13 cellular contexts compared by ENCODE assay signal in the genomic region with DNA sequence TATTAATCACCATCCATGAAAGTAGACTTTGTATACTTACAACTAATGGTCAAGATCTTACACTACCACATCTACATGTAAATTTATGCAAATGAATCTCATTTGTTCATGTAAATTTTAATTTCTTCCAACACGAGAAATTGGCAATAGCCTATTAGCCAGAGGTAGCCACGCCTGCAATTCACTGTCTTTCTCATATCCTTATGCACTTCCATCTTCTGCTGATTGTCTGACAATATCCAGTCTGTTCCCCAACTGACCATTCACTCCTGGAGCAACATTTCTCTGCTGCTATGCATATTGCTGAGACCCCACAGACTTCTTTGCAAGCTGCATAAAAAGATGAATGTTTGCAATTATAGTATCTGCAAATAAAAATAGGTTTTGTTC. TPM values are rescaled to one million over a fixed set of nuclear protein-coding genes. Genes with fewer than 3 reads are reported as not detected.
A peak's percentile ranks its signal among the peaks of the same experiment; 100 is the strongest.
DNase-seq lines count a peak whose midpoint lies in the region; ATAC-seq and TF ChIP-seq lines count a peak whose summit lies in the region.
"Had no signal": no experiment of that assay in that cellular context is flagged by ENCODE, and none has a peak within 500 bp of the region (broad histone marks: within the 10 kb centered on the region; RNA-seq: fewer than 3 reads in every experiment).

No MANE protein-coding gene starts in this region.

- peak overlapping the region; percentile 18 for H3K4me2 ChIP-seq in mesenchymal stem cell (ENCODE audit: low read length, poor library complexity, severe bottlenecking)

- TF ChIP-seq POLR2A in Peyer's patch (IDR thresholded peaks at IDR 0.05) (no peak), transverse colon (IDR thresholded peaks at IDR 0.05) (no peak)

- in situ Hi-C loops in transverse colon (cut with MboI; ENCODE audit: low pct_ligation_motif_present in 1 of 4, low pct_unique_long_range_greater_than_20kb in 1 of 4, low sequenced_read_pairs in 3 of 4), result no loop called here

- intact Hi-C loops in transverse colon (cut with DNase I; ENCODE audit: low total_unique reads), result no loop called here

- no peak for TF ChIP-seq EP300 in transverse colon (IDR thresholded peaks at IDR 0.05; ENCODE audit: low read depth)

- no peak for ATAC-seq in HG02870 (IDR thresholded peaks at IDR 0.05; ENCODE audit: unreplicated experiment)

- TF ChIP-seq CTCF in Peyer's patch (IDR thresholded peaks at IDR 0.05) (no peak), choroid plexus epithelial cell (conservative IDR thresholded peaks at IDR 0.05; ENCODE audit: low read depth, low read length) (no peak), transverse colon (IDR thresholded peaks at IDR 0.05) (no peak)

- H3K4me1 ChIP-seq in Peyer's patch (no peaks in the 10 kb centered on the region), mesenchymal stem cell (ENCODE audit: control insufficient read depth, insufficient read depth, low read depth, low read length) (peaks cover 5% of the 10 kb centered on the region), transverse colon (peaks cover 0 to 3% (median 1%) of the 10 kb centered on the region in 4 donors)

- H3K79me1 ChIP-seq in mesenchymal stem cell (replicated peaks; ENCODE audit: low read length, poor library complexity, severe bottlenecking), result no peaks in the 10 kb centered on the region

- peak overlapping the region; percentile 100 for H3K9ac ChIP-seq in mesenchymal stem cell (ENCODE audit: low read length)

- H2BK120ac ChIP-seq in mesenchymal stem cell (ENCODE audit: low read depth, low read length), result no peak overlapping the region

- WGBS in mesenchymal stem cell, result 44% methylated on average over 2 of the region's 2 CpGs
- 48 to 66% methylated on average over 2 of the region's 2 CpGs for WGBS in transverse colon (ENCODE audit: low coverage in 1 of 2), 2 donors

- H4K91ac ChIP-seq in mesenchymal stem cell (ENCODE audit: low read length), result no peak overlapping the region

- no peak overlapping the region for H3K14ac ChIP-seq in mesenchymal stem cell (ENCODE audit: low read length in 2 of 2)

- H3K4ac ChIP-seq in mesenchymal stem cell (ENCODE audit: low read depth in 1 of 2, low read length in 2 of 2), result no peak overlapping the region

- H3K23ac ChIP-seq in mesenchymal stem cell (ENCODE audit: low read length in 2 of 2), result no peak overlapping the region

- H3K27me3 ChIP-seq in Peyer's patch (no peaks in the 10 kb centered on the region), mesenchymal stem cell (ENCODE audit: control insufficient read depth in 1 of 2, insufficient read depth in 1 of 2, low read length in 2 of 2) (no peaks in the 10 kb centered on the region), transverse colon (no peaks in the 10 kb centered on the region)

- no peak overlapping the region for H3K18ac ChIP-seq in mesenchymal stem cell (ENCODE audit: low read depth in 1 of 2, low read length in 2 of 2)

- H3K4me3 ChIP-seq in Peyer's patch (peak overlapping the region; percentile 13 to 46 (median 36)), choroid plexus epithelial cell (ENCODE audit: low read depth, low read length) (peak overlapping the region; percentile 68), mesenchymal stem cell (ENCODE audit: insufficient read depth in 1 of 2, low read depth in 1 of 2, low read length in 2 of 2) (peak overlapping the region; percentile 22 to 92), transverse colon (peak overlapping the region in 3 of 4 donors; percentile 12 to 43 (median 21))

- H3K27ac ChIP-seq in Peyer's patch (peak overlapping the region in 2 of 4 donors; percentile 68 to 71), mesenchymal stem cell (ENCODE audit: low read length, poor library complexity, severe bottlenecking) (peak overlapping the region; percentile 97), transverse colon (peak overlapping the region; percentile 88 to 94 (median 90))

- no peak overlapping the region for H2BK15ac ChIP-seq in mesenchymal stem cell (ENCODE audit: low read depth, poor library complexity, severe bottlenecking)

- no peak overlapping the region for H4K8ac ChIP-seq in mesenchymal stem cell (ENCODE audit: low read length)

- DNase-seq in Peyer's patch, result no peak
- no peak for DNase-seq in choroid plexus epithelial cell (ENCODE audit: low read depth)
- peak; percentile 46 for DNase-seq in mesenchymal stem cell
- DNase-seq in transverse colon, result no peak
- no peak for DNase-seq in activated CD8-positive, alpha-beta memory T cell treated with anti-CD3 and anti-CD28 coated beads for 24 hours
- DNase-seq in HK-2 (ENCODE audit: unreplicated experiment), result no peak
- DNase-seq: activated CD4-positive, alpha-beta T cell treated with anti-CD3 and anti-CD28 coated beads, Interleukin-2, amount 50 U/mL, for 1 hour; COR-L47; NCI-H1048; NCI-H510A treated with DMSO at 0.1 percent for 48 hours; stimulated activated naive CD4-positive, alpha-beta T cell treated with Interleukin-2 at 50 U/mL for 16 hours had no signal

- H2BK12ac ChIP-seq in mesenchymal stem cell (ENCODE audit: low read length in 2 of 2), result no peak overlapping the region

- H3K9me3 ChIP-seq in Peyer's patch (no peaks in the 10 kb centered on the region), mesenchymal stem cell (ENCODE audit: control insufficient read depth, low read length) (peaks cover 12% of the 10 kb centered on the region), transverse colon (no peaks in the 10 kb centered on the region)

- H2AK5ac ChIP-seq in mesenchymal stem cell (ENCODE audit: low read length, severe bottlenecking), result no peak overlapping the region

- H2AFZ ChIP-seq in mesenchymal stem cell (ENCODE audit: low read depth, low read length), result no peak overlapping the region

- H3K36me3 ChIP-seq in Peyer's patch (no peaks in the 10 kb centered on the region), mesenchymal stem cell (ENCODE audit: control insufficient read depth in 1 of 2, insufficient read depth in 2 of 2, low read depth in 1 of 2, low read length in 2 of 2) (peaks cover 9 to 61% of the 10 kb centered on the region in 2 experiments), transverse colon (no peaks in the 10 kb centered on the region)

- H2BK5ac ChIP-seq in mesenchymal stem cell (ENCODE audit: low read depth, low read length, poor library complexity, severe bottlenecking), result no peak overlapping the region

RNA-seq across cellular contexts. Expression of gene NNMT, which starts 2.5 kb away (rescaled TPM):
- total RNA-seq in Peyer's patch (100 to 1,000 TPM in 3 of 4 donors, 10 to 100 TPM in 1; 43.6 to 413 (median 187) TPM), transverse colon (100 to 1,000 TPM in 3 of 4 donors, 10 to 100 TPM in 1; 37.8 to 385 (median 179) TPM)
- 700 TPM for polyA plus RNA-seq in mesenchymal stem cell (2013, experiment 1 of 2)
- polyA plus RNA-seq in mesenchymal stem cell (2013, experiment 2 of 2), result 645 TPM
- total RNA-seq: activated T-helper 2 cell treated with anti-CD3 and anti-CD28 coated beads, Interferon-gamma antibody, Interleukin-2, Interleukin-4, amounts not matched to agents 10 μg/mL and 5 μg/mL and 100 μg/mL, durations not matched to agents 14 hours and 24 hours and 36 hours had no signal
